Comparison of ENCODE assay signal across 27 cellular contexts in genomic region chr4:172770787-172771186, GRCh38.
"Had no signal": no experiment of that assay in that cellular context is flagged by ENCODE, and none has a peak within 500 bp of the region (broad histone marks: within the 10 kb centered on the region; RNA-seq: fewer than 3 reads in every experiment).

No MANE protein-coding gene starts in this region.

- H3K27ac ChIP-seq: stomach, suprapubic skin, testis, thoracic aorta, thyroid gland, tibial artery, tibial nerve, transverse colon, upper lobe of left lung, upper lobe of right lung, uterus, vagina had no signal

- ATAC-seq: stimulated activated effector memory CD8-positive, alpha-beta T cell treated with anti-CD3 and anti-CD28 coated beads, Interleukin-12 subunit alpha, Interleukin-12 subunit beta, amount 100 ng/mL, for 72 hours; stimulated activated memory B cell treated with anti-CD40 and anti-IgM and Interleukin-4, amounts not matched to agents 10 μg/mL and 1 μg/mL and 100 μg/mL, for 72 hours; stimulated activated naive B cell treated with anti-CD40 and anti-IgM and Interleukin-4, amounts not matched to agents 10 μg/mL and 1 μg/mL and 100 μg/mL, for 72 hours; stimulated activated naive CD8-positive, alpha-beta T cell treated with anti-CD3 and anti-CD28 coated beads, Interleukin-15, amount 100 ng/mL, for 72 hours; stimulated activated naive CD8-positive, alpha-beta T cell treated with anti-CD3 and anti-CD28 coated beads, Interleukin-15, Interleukin-2, amounts not matched to agents 100 U/mL and 50 U/mL, for 24 hours; upper lobe of right lung had no signal

- H3K9me3 ChIP-seq: stomach, suprapubic skin, testis, thoracic aorta, thyroid gland, tibial artery, tibial nerve, transverse colon, upper lobe of left lung, upper lobe of right lung, uterus, vagina had no signal

- H3K27me3 ChIP-seq: stomach, suprapubic skin, testis, thyroid gland, tibial artery, tibial nerve, transverse colon, upper lobe of left lung, upper lobe of right lung, uterus, vagina had no signal

- H3K4me1 ChIP-seq: stomach, suprapubic skin, testis, tibial artery, tibial nerve, transverse colon, upper lobe of left lung, upper lobe of right lung, uterus, vagina had no signal

- H3K36me3 ChIP-seq: stomach, suprapubic skin, thoracic aorta, thyroid gland, tibial artery, tibial nerve, transverse colon, upper lobe of left lung, upper lobe of right lung, uterus, vagina had no signal

- DNase-seq: stimulated activated CD4-positive, alpha-beta T cell treated with anti-CD3 and anti-CD28 coated beads, Interleukin-2, amount 100 ng/mL, for 48 hours; stimulated activated CD4-positive, alpha-beta T cell treated with anti-CD3 and anti-CD28 coated beads, Interleukin-4, amount 100 ng/mL, for 1 hour; stimulated activated CD4-positive, alpha-beta T cell treated with anti-CD3 and anti-CD28 coated beads, Interleukin-4, amount 100 ng/mL, for 24 hours; stimulated activated CD4-positive, alpha-beta T cell treated with anti-CD3 and anti-CD28 coated beads, Interleukin-4, amount 100 ng/mL, for 4 hours; stimulated activated CD8-positive, alpha-beta memory T cell treated with anti-CD3 and anti-CD28 coated beads, Interleukin-4, amount 100 ng/mL, for 48 hours; stimulated activated naive B cell treated with anti-CD40 and anti-IgM and Interleukin-4, amounts not matched to agents 10 μg/mL and 1 μg/mL and 100 μg/mL, for 72 hours; stimulated activated naive CD4-positive, alpha-beta T cell; stimulated activated naive CD4-positive, alpha-beta T cell treated with Interleukin-2 at 50 U/mL for 16 hours; stimulated activated naive CD8-positive, alpha-beta T cell treated with anti-CD3 and anti-CD28 coated beads, Interleukin-15, amount 100 ng/mL, for 72 hours; stimulated activated naive CD8-positive, alpha-beta T cell treated with anti-CD3 and anti-CD28 coated beads, Interleukin-15, Interleukin-2, amounts not matched to agents 100 U/mL and 50 U/mL, for 24 hours; stomach; substantia nigra; testis; thyroid gland; tibial artery; transverse colon; trophoblast cell; upper lobe of left lung; upper lobe of right lung; uterus had no signal

- H3K4me3 ChIP-seq: stomach, suprapubic skin, testis, thoracic aorta, thyroid gland, tibial artery, tibial nerve, transverse colon, upper lobe of left lung, upper lobe of right lung, uterus, vagina had no signal

- FAIRE-seq: urothelium cell line had no signal
